18 cellular contexts compared by ENCODE assay signal in the genomic region with DNA sequence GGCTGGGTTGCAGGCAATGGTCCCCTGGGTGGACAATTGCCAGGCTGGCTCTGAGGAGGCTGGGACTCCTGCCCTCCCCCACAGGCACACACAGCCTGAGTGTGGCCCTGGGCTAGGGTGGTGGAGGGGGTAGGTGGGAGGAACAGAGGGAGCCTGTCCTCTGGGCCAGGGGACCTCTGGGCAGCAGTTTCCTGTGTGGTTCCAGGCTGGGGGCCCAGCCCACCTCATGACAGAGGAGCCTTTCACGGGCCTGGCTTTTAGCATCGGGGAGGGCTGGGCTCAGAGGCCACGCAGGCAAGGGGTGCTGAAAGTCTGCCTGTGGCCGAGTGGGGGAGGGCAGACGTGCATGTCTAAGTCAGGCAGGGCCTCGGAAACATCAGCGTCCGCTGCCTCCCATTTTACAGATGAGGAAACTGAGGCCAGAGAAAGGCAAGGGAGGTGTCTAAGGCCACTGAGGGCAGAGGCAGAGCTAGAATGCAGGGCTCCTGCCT. TPM values are rescaled to one million over a fixed set of nuclear protein-coding genes. Genes with fewer than 3 reads are reported as not detected.
DNase-seq lines count a peak whose midpoint lies in the region; ATAC-seq, FAIRE-seq and TF ChIP-seq lines count a peak whose summit lies in the region.
"Had no signal": no experiment of that assay in that cellular context is flagged by ENCODE, and none has a peak within 500 bp of the region (broad histone marks: within the 10 kb centered on the region; RNA-seq: fewer than 3 reads in every experiment).

No MANE protein-coding gene starts in this region.

- H3K9ac ChIP-seq in H1 (replicated peaks in 1 of 4; ENCODE audit: extremely low read depth in 1 of 4, low read depth in 3 of 4, low read length in 3 of 4): no peak overlapping the region

- no peak overlapping the region for H2BK15ac ChIP-seq in H1 (ENCODE audit: low read length)

- no peak overlapping the region for H4K5ac ChIP-seq in H1 (ENCODE audit: insufficient read length, low read depth, low read length)

- no peak for FAIRE-seq in H1 (lab: Jason Lieb, UNC)
- FAIRE-seq: GM12878, GM18507 had no signal

- no peak overlapping the region for H3K23ac ChIP-seq in H1 (ENCODE audit: insufficient read length)

- no peaks in the 10 kb centered on the region for H3K79me2 ChIP-seq in H1 (ENCODE audit: control insufficient read depth in 1 of 2, insufficient read depth in 2 of 2, low read length in 2 of 2)
- peaks cover 3% of the 10 kb centered on the region for H3K79me2 ChIP-seq in osteoblast (ENCODE audit: insufficient read depth, low read length)

- no peak overlapping the region for H2AFZ ChIP-seq in H1 (ENCODE audit: low read length)
- H2AFZ ChIP-seq in osteoblast (ENCODE audit: low read length): no peak overlapping the region

- peak overlapping the region; percentile 0; the same call in 1 of the 2 replicates for H2BK5ac ChIP-seq in H1 (ENCODE audit: low read depth, low read length)

- H2BK12ac ChIP-seq in H1 (ENCODE audit: low read depth, low read length): no peak overlapping the region

- H3K9me3 Mint-ChIP-seq in T-cell: no peaks in the 10 kb centered on the region
- H3K9me3 Mint-ChIP-seq: HFFc6 had no signal

- H3K4me3 Mint-ChIP-seq in T-cell: no peak overlapping the region
- H3K4me3 Mint-ChIP-seq: HFFc6 had no signal

- H4K91ac ChIP-seq in H1 (replicated peaks; ENCODE audit: insufficient read length, low read length): no peak overlapping the region

- DNase-seq in RPMI7951 (ENCODE audit: low read depth) (peak; percentile 71), H1 (ENCODE audit: low read depth in 1 of 2, low spot score in 2 of 2) (no peak), osteoblast (ENCODE audit: insufficient read length, low spot score, missing footprints) (peak; percentile 30), T-cell (no peak), hippocampal formation (lab: John Stamatoyannopoulos, UW) (no peak)
- DNase-seq in activated CD8-positive, alpha-beta memory T cell treated with anti-CD3 and anti-CD28 coated beads for 24 hours: no peak
- DNase-seq: GDM1, GOT3, HFFc6, Karpas-422, NCI-H187, NCI-H526 treated with DMSO at 0.1 percent for 48 hours had no signal

- no peak for TF ChIP-seq POLR2A in H1 (IDR thresholded peaks at IDR 0.05; ENCODE audit: control extremely low read depth in 1 of 2, low read depth in 2 of 2, low read length in 2 of 2)

- H3K4me2 ChIP-seq in H1 (ENCODE audit: insufficient read depth in 1 of 2, low read depth in 2 of 2, low read length in 2 of 2): no peak overlapping the region
- no peak overlapping the region for H3K4me2 ChIP-seq in osteoblast (ENCODE audit: insufficient read depth, low read length)

- no peak overlapping the region for H3K4ac ChIP-seq in H1 (replicated peaks; ENCODE audit: insufficient read length, low read depth, low read length)

- H3K27me3 Mint-ChIP-seq in T-cell: peaks cover 0 to 2% of the 10 kb centered on the region in 2 donors

- no peak overlapping the region for H2BK120ac ChIP-seq in H1 (replicated peaks; ENCODE audit: low read depth, low read length)

- H4K20me1 ChIP-seq in H1 (replicated peaks in 1 of 2; ENCODE audit: control insufficient read depth in 1 of 2, insufficient read depth in 2 of 2, low read length in 2 of 2) (peaks cover 0 to 1% of the 10 kb centered on the region in 2 experiments), osteoblast (ENCODE audit: insufficient read depth, low read length) (no peaks in the 10 kb centered on the region)

- H3K18ac ChIP-seq in H1 (ENCODE audit: extremely low read depth, low read length): no peak overlapping the region

- H3K4me3 ChIP-seq in HEK293 (ENCODE audit: low read depth, low read length) (no peak overlapping the region), H1 (ENCODE audit: extremely low read depth in 1 of 4, insufficient read depth in 2 of 4, low read depth in 3 of 4, low read length in 4 of 4) (no peak overlapping the region), osteoblast (ENCODE audit: insufficient read depth, low read length) (no peak overlapping the region)
- H3K4me3 ChIP-seq: GM12878 had no signal

- H4K8ac ChIP-seq in H1 (ENCODE audit: extremely low read depth, insufficient read depth, low read length): no peak overlapping the region

- 94% methylated on average over 5 of the region's 8 CpGs; no CpG with 5 or more reads in 1 of the 2 experiments for WGBS in H1 (ENCODE audit: extremely low coverage in 1 of 2, insufficient coverage in 1 of 2, insufficient read length in 1 of 2, insufficient replicate concordance in 2 of 2, low coverage in 1 of 2, low lambda C conversion rate in 2 of 2, missing lambda C conversion rate in 1 of 2), 2 experiments

- no peaks in the 10 kb centered on the region for H3K23me2 ChIP-seq in H1 (ENCODE audit: low read depth, low read length)

- TF ChIP-seq CTCF in HEK293 (tag by site-specific recombination; IDR thresholded peaks at IDR 0.05) (no peak), H1 (IDR thresholded peaks at IDR 0.05; ENCODE audit: control extremely low read depth in 1 of 3, insufficient read depth in 1 of 3, low read depth in 1 of 3, low read length in 3 of 3) (no peak), osteoblast (IDR thresholded peaks at IDR 0.05; ENCODE audit: extremely low read depth, low read depth, low read length) (no peak)

- H3K36me3 ChIP-seq in HEK293 (ENCODE audit: control insufficient read depth in 2 of 2, insufficient read depth in 1 of 2, low read length in 2 of 2): no peaks in the 10 kb centered on the region
- no peaks in the 10 kb centered on the region for H3K36me3 ChIP-seq in H1 (ENCODE audit: control insufficient read depth in 2 of 4, insufficient read depth in 4 of 4, low read length in 3 of 4)
- H3K36me3 ChIP-seq in osteoblast (ENCODE audit: insufficient read depth, low read length): peaks cover 5% of the 10 kb centered on the region

- no peak for ATAC-seq in T-cell (replicated peaks in 1 of 4)

- TF ChIP-seq EP300 in H1 (IDR thresholded peaks at IDR 0.05; ENCODE audit: borderline replicate concordance in 1 of 2, low read depth in 2 of 2, low read length in 2 of 2): no peak

- H3K27ac ChIP-seq in HEK293 (ENCODE audit: extremely low read depth, low read depth, low read length) (no peak overlapping the region), H1 (ENCODE audit: low read depth, low read length) (no peak overlapping the region), osteoblast (ENCODE audit: low read depth, low read length) (no peak overlapping the region)
- H3K27ac ChIP-seq: C4-2B had no signal

- H3K27ac Mint-ChIP-seq in T-cell: no peak overlapping the region
- H3K27ac Mint-ChIP-seq: HFFc6 had no signal

- H2AK5ac ChIP-seq in H1 (ENCODE audit: low read depth, low read length): no peak overlapping the region

- H3K4me1 Mint-ChIP-seq in T-cell: peaks cover 0 to 6% (median 0%) of the 10 kb centered on the region in 3 donors

- H3K9me3 ChIP-seq in HEK293 (ENCODE audit: control insufficient read depth, insufficient read depth, low read depth, low read length) (no peaks in the 10 kb centered on the region), H1 (ENCODE audit: insufficient read depth in 2 of 2, low read depth in 1 of 2, low read length in 1 of 2) (no peaks in the 10 kb centered on the region), osteoblast (ENCODE audit: low read depth, low read length) (no peaks in the 10 kb centered on the region)

- H3K27me3 ChIP-seq in H1 (replicated peaks in 1 of 4; ENCODE audit: control insufficient read depth in 3 of 4, extremely low read depth in 1 of 4, insufficient read depth in 3 of 4, low read length in 3 of 4) (peaks cover 0 to 5% (median 4%) of the 10 kb centered on the region in 4 experiments; a peak in 3 of 7 replicates), osteoblast (ENCODE audit: insufficient read depth, low read length) (no peaks in the 10 kb centered on the region)

- TF ChIP-seq RAD21 in H1 (IDR thresholded peaks at IDR 0.05 in 1 of 2, conservative IDR thresholded peaks at IDR 0.05 in 1 of 2; ENCODE audit: low read depth in 2 of 2, low read length in 2 of 2): no peak

- H3K4me1 ChIP-seq in HEK293 (ENCODE audit: control insufficient read depth, insufficient read depth, low read length): no peaks in the 10 kb centered on the region
- peaks cover 0 to 2% (median 0%) of the 10 kb centered on the region in 4 experiments; a peak in 2 of 7 replicates for H3K4me1 ChIP-seq in H1 (replicated peaks in 1 of 4; ENCODE audit: control insufficient read depth in 3 of 4, insufficient read depth in 4 of 4, low read length in 3 of 4)
- peaks cover 26% of the 10 kb centered on the region for H3K4me1 ChIP-seq in osteoblast (ENCODE audit: insufficient read depth, low read length)

- CTCF ChIA-PET in HEK293 (lab: Yijun Ruan, JAX) (interaction anchor here (0.5 to 1.7 kb wide), 4 partner anchors 12 to 117 kb away, joined by 3 to 7 read pairs (median 3); no protein-coding TSS in a partner anchor), H1 (lab: Charles Lee; ENCODE audit: partially characterized antibody) (interaction anchor here (1.1 to 3.1 kb wide), 4 partner anchors 13 to 133 kb away, joined by 3 to 13 read pairs (median 8); no protein-coding TSS in a partner anchor), T-cell (lab: Charles Lee) (no interaction called here)

- POLR2A ChIA-PET in HEK293 (lab: Yijun Ruan, JAX) (interaction anchor here (1.6 kb wide), 1 partner anchor 15 kb away, joined by 3 read pairs; no protein-coding TSS in a partner anchor), H1 (lab: Charles Lee; ENCODE audit: partially characterized antibody) (interaction anchor here (1.1 kb wide), 1 partner anchor 122 kb away, joined by 3 read pairs; the partner anchor contains the start of gene STMN1), T-cell (lab: Charles Lee) (no interaction called here)

- H3K36me3 Mint-ChIP-seq in T-cell: no peaks in the 10 kb centered on the region

- H3K14ac ChIP-seq in H1 (ENCODE audit: insufficient read length): no peak overlapping the region

- no peak overlapping the region for H3K56ac ChIP-seq in H1 (replicated peaks; ENCODE audit: insufficient read length, low read depth, low read length)

- H2BK20ac ChIP-seq in H1 (ENCODE audit: low read length): no peak overlapping the region

- no peaks in the 10 kb centered on the region for H3K79me1 ChIP-seq in H1 (ENCODE audit: low read depth, low read length)

RNA-seq across cellular contexts. Expression of gene EXTL1, which starts 7.0 kb away (rescaled TPM):
- total RNA-seq in RPMI7951 (2014; rRNA removed; shearing (Covaris generic)): 2.2 and 4.1 TPM in 2 replicates
- total RNA-seq in H1 (2021; fragmentation: NEBNext Ultra II Directional; extraction: Animal tissue kit (Norgen Biotek cat#: 25700)): 1.2 and 1.3 TPM in 2 replicates
- polyA plus RNA-seq in H1 (2011; rRNA removed): 0.89 and 2.0 TPM in 2 replicates
- polyA plus RNA-seq in H1 (2011; cell fraction: cytosol; rRNA removed): 1.2 TPM
- polyA plus RNA-seq in H1 (2011; cell fraction: nucleus; rRNA removed): 3.4 TPM
- polyA plus RNA-seq in H1 (2012, experiment 1 of 2): 0.34 to 0.88 TPM (median 0.71 TPM) in 4 replicates
- 0.60 TPM for polyA plus RNA-seq in H1 (2012, experiment 2 of 2)
- 0.41 TPM for polyA plus RNA-seq in H1 (2013, experiment 1 of 2)
- 0.33 TPM for polyA plus RNA-seq in H1 (2013, experiment 2 of 2)
- 2.3 and 2.8 TPM in 2 replicates for polyA minus RNA-seq in H1 (2011; rRNA and poly(A)+ RNA removed)
- polyA minus RNA-seq in H1 (2011; cell fraction: cytosol; rRNA and poly(A)+ RNA removed): not detected
- polyA minus RNA-seq in H1 (2011; cell fraction: nucleus; rRNA and poly(A)+ RNA removed): 6.6 TPM
- total RNA-seq in osteoblast (1.4 and 3.2 TPM in 2 replicates), T-cell (under 1 TPM in 4 of 5 donors, not detected in 1; 0.08 to 0.19 (median 0.12) TPM)
- total RNA-seq: A673, GM12878 had no signal
- polyA plus RNA-seq: GM12878 had no signal

RNA-seq across cellular contexts. Expression of gene SLC30A2, which starts 17.4 kb away (rescaled TPM):
- not detected in 2 replicates for total RNA-seq in RPMI7951 (2014; rRNA removed; shearing (Covaris generic))
- total RNA-seq in H1 (2021; fragmentation: NEBNext Ultra II Directional; extraction: Animal tissue kit (Norgen Biotek cat#: 25700)): 0.19 TPM in 1 of 2 replicates, not detected in the other
- 0.76 and 0.78 TPM in 2 replicates for polyA plus RNA-seq in H1 (2011; rRNA removed)
- polyA plus RNA-seq in H1 (2011; cell fraction: cytosol; rRNA removed): 0.58 TPM
- 0.57 TPM for polyA plus RNA-seq in H1 (2011; cell fraction: nucleus; rRNA removed)
- 0.07 to 0.81 TPM (median 0.43 TPM) in 4 replicates for polyA plus RNA-seq in H1 (2012, experiment 1 of 2)
- polyA plus RNA-seq in H1 (2012, experiment 2 of 2): not detected
- polyA plus RNA-seq in H1 (2013, experiment 1 of 2): 0.06 TPM
- 0.09 TPM for polyA plus RNA-seq in H1 (2013, experiment 2 of 2)
- 0.88 TPM in 2 replicates for polyA minus RNA-seq in H1 (2011; rRNA and poly(A)+ RNA removed)
- not detected for polyA minus RNA-seq in H1 (2011; cell fraction: cytosol; rRNA and poly(A)+ RNA removed)
- polyA minus RNA-seq in H1 (2011; cell fraction: nucleus; rRNA and poly(A)+ RNA removed): 0.20 TPM
- total RNA-seq in osteoblast: not detected in 2 replicates
- total RNA-seq in T-cell: under 1 TPM in 3 of 5 donors, not detected in 2; 0.13 to 0.38 (median 0.19) TPM
- total RNA-seq: A673, HFFc6, OCI-LY7 had no signal
- polyA plus RNA-seq: GM12878 had no signal

RNA-seq across cellular contexts. Expression of gene PAFAH2, which starts 30.7 kb away (rescaled TPM):
- 8.4 and 10.2 TPM in 2 replicates for total RNA-seq in RPMI7951 (2014; rRNA removed; shearing (Covaris generic))
- 7.6 and 9.3 TPM in 2 replicates for total RNA-seq in H1 (2021; fragmentation: NEBNext Ultra II Directional; extraction: Animal tissue kit (Norgen Biotek cat#: 25700))
- polyA plus RNA-seq in H1 (2011; rRNA removed): 7.7 and 15.6 TPM in 2 replicates
- 11.2 TPM for polyA plus RNA-seq in H1 (2011; cell fraction: cytosol; rRNA removed)
- polyA plus RNA-seq in H1 (2011; cell fraction: nucleus; rRNA removed): 7.6 TPM
- polyA plus RNA-seq in H1 (2012, experiment 1 of 2): 7.8 to 9.2 TPM (median 8.0 TPM) in 4 replicates
- 5.3 TPM for polyA plus RNA-seq in H1 (2012, experiment 2 of 2)
- polyA plus RNA-seq in H1 (2013, experiment 1 of 2): 4.8 TPM
- polyA plus RNA-seq in H1 (2013, experiment 2 of 2): 4.5 TPM
- 12.3 TPM in 2 replicates for polyA minus RNA-seq in H1 (2011; rRNA and poly(A)+ RNA removed)
- polyA minus RNA-seq in H1 (2011; cell fraction: cytosol; rRNA and poly(A)+ RNA removed): 7.9 TPM
- polyA minus RNA-seq in H1 (2011; cell fraction: nucleus; rRNA and poly(A)+ RNA removed): 4.5 TPM
- total RNA-seq in osteoblast (6.5 and 6.9 TPM in 2 replicates), T-cell (10 to 100 TPM; 10.2 to 30.2 (median 17.3) TPM)

RNA-seq across cellular contexts. Expression of gene TRIM63, which starts 38.9 kb away (rescaled TPM):
- total RNA-seq in RPMI7951 (2014; rRNA removed; shearing (Covaris generic)): 0.12 TPM in 1 of 2 replicates, not detected in the other
- not detected in 2 replicates for total RNA-seq in H1 (2021; fragmentation: NEBNext Ultra II Directional; extraction: Animal tissue kit (Norgen Biotek cat#: 25700))
- polyA plus RNA-seq in H1 (2011; rRNA removed): not detected in 2 replicates
- polyA plus RNA-seq in H1 (2011; cell fraction: cytosol; rRNA removed): not detected
- not detected for polyA plus RNA-seq in H1 (2011; cell fraction: nucleus; rRNA removed)
- polyA plus RNA-seq in H1 (2012, experiment 1 of 2): not detected in 4 replicates
- polyA plus RNA-seq in H1 (2012, experiment 2 of 2): not detected
- not detected for polyA plus RNA-seq in H1 (2013, experiment 1 of 2)
- polyA plus RNA-seq in H1 (2013, experiment 2 of 2): 0.04 TPM
- polyA minus RNA-seq in H1 (2011; rRNA and poly(A)+ RNA removed): not detected in 2 replicates
- not detected for polyA minus RNA-seq in H1 (2011; cell fraction: cytosol; rRNA and poly(A)+ RNA removed)
- polyA minus RNA-seq in H1 (2011; cell fraction: nucleus; rRNA and poly(A)+ RNA removed): not detected
- total RNA-seq in osteoblast: under 0.01 and 0.36 TPM in 2 replicates
- total RNA-seq in T-cell: not detected
- total RNA-seq: A673, GM12878, HFFc6, OCI-LY7 had no signal
- polyA plus RNA-seq: GM12878 had no signal

Comparison
In these comparisons a context has a peak if more than half of its experiments do, and no peak if none do; other contexts are left out.
1. DNase-seq: peak in RPMI7951 (single experiment) and osteoblast (single experiment); none in H1 (0 of 2), activated CD8-positive, alpha-beta memory T cell treated with anti-CD3 and anti-CD28 coated beads for 24 hours (single experiment), T-cell (0 of 34) and hippocampal formation (0 of 2).
2. CTCF ChIA-PET loops: an anchor here in HEK293 (0.5 to 1.7 kb wide) and H1 (1.1 to 3.1 kb wide); none called in T-cell.
3. POLR2A ChIA-PET loops: an anchor here in HEK293 (1.6 kb wide) and H1 (1.1 kb wide); none called in T-cell.